Comparison of ENCODE assay signal across 11 cellular contexts in the genomic region with DNA sequence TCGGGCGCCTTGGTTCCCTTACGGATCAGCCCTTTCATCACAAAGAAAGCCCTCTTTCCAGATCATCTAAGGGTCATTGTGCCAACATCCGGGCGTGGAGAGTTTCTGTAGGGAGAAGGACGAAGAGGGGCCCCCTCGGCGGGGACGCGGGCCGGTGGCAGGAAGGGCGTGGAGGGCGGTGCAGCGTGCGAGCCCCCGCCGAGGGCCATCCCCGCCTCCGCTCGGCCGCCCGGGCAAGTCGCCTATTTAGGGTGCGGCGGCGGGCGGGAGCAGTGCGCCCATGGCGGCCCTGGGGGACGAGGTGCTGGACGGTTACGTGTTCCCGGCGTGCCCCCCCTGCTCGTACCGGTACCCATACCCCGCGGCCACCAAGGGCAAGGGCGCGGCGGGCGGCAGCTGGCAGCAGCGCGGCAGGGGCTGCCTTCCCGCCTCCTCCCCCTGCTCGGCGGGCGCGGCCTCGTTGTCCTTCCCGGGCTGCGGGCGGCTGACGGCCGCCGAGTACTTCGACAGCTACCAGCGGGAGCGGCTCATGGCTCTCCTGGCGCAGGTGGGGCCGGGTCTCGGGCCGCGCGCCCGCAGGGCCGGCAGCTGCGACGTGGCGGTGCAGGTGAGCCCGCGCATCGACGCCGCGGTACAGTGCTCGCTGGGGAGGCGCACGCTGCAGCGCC. TPM values are rescaled to one million over a fixed set of nuclear protein-coding genes. Genes with fewer than 3 reads are reported as not detected.
DNase-seq lines count a peak whose midpoint lies in the region; ATAC-seq and TF ChIP-seq lines count a peak whose summit lies in the region.
"Had no signal": no experiment of that assay in that cellular context is flagged by ENCODE, and none has a peak within 500 bp of the region (broad histone marks: within the 10 kb centered on the region; RNA-seq: fewer than 3 reads in every experiment).

A gene with protein sequence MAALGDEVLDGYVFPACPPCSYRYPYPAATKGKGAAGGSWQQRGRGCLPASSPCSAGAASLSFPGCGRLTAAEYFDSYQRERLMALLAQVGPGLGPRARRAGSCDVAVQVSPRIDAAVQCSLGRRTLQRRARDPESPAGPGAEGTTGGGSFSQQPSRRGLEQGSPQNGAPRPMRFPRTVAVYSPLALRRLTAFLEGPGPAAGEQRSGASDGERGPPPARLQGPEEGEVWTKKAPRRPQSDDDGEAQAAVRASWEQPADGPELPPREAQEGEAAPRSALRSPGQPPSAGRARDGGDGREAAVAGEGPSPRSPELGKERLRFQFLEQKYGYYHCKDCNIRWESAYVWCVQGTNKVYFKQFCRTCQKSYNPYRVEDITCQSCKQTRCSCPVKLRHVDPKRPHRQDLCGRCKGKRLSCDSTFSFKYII (plus strand): TSS at position 241 of the 668 bp plus-strand sequence. CDS start 40 bp downstream, at position 281.

- peak; percentile 23 for DNase-seq in activated T-cell treated with anti-CD3 and anti-CD28 coated beads, Interleukin-2, amount 50 U/mL, for 1 hour
- no peak for DNase-seq in activated T-cell treated with anti-CD3 and anti-CD28 coated beads for 4 hours
- DNase-seq in adipocyte (ENCODE audit: low read depth), result no peak
- no peak for DNase-seq in kidney epithelial cell (ENCODE audit: low read depth)
- no peak for DNase-seq in BE2C
- DNase-seq: stimulated activated CD4-positive, alpha-beta T cell treated with anti-CD3 and anti-CD28 coated beads, Interleukin-2, amount 100 ng/mL, for 48 hours had no signal

- peaks cover 3% of the 10 kb centered on the region for H3K4me1 ChIP-seq in adipocyte (ENCODE audit: control insufficient read depth, insufficient read depth, low read length)
- H3K4me1 ChIP-seq in thymus (ENCODE audit: control insufficient read depth, insufficient read depth, low read length), result peaks cover 9% of the 10 kb centered on the region
- peaks cover 6% of the 10 kb centered on the region for H3K4me1 ChIP-seq in BE2C

- H3K27ac ChIP-seq in thymus (ENCODE audit: low read depth), result no peak within 1 kb of the TSS
- H3K27ac ChIP-seq: KMS-11 had no signal

- H3K9me3 ChIP-seq in adipocyte (ENCODE audit: control insufficient read depth, low read length) (no peaks in the 10 kb centered on the region), thymus (ENCODE audit: control insufficient read depth) (peaks cover 1% of the 10 kb centered on the region), BE2C (no peaks in the 10 kb centered on the region)

- H3K27me3 ChIP-seq in adipocyte (replicated peaks; ENCODE audit: control insufficient read depth, insufficient read depth, low read length) (peaks cover 38% of the 10 kb centered on the region), kidney epithelial cell (ENCODE audit: control insufficient read depth, insufficient read depth, low read length) (peaks cover 29% of the 10 kb centered on the region), thymus (ENCODE audit: control insufficient read depth, insufficient read depth) (peaks cover 41% of the 10 kb centered on the region), BE2C (no peaks in the 10 kb centered on the region)

- 4% methylated on average over 80 of the region's 80 CpGs for WGBS in thymus

- TF ChIP-seq CTCF in kidney epithelial cell (IDR thresholded peaks at IDR 0.05; ENCODE audit: insufficient read depth, low read length, poor library complexity, severe bottlenecking) (no peak), BE2C (IDR thresholded peaks at IDR 0.05; ENCODE audit: low read depth, low read length) (no peak)

- H3K36me3 ChIP-seq in adipocyte (ENCODE audit: control insufficient read depth, insufficient read depth, low read length, severe bottlenecking) (no peaks in the 10 kb centered on the region), kidney epithelial cell (ENCODE audit: control insufficient read depth, insufficient read depth, low read length) (no peaks in the 10 kb centered on the region), thymus (ENCODE audit: control insufficient read depth, insufficient read depth) (no peaks in the 10 kb centered on the region), BE2C (peaks cover 89% of the 10 kb centered on the region)

- H3K4me3 ChIP-seq in adipocyte (ENCODE audit: low read length) (peak within 1 kb of the TSS; percentile 25), kidney epithelial cell (ENCODE audit: low read depth, low read length) (peak within 1 kb of the TSS; percentile 7), thymus (ENCODE audit: low read length) (peak within 1 kb of the TSS; percentile 37), BE2C (ENCODE audit: low read depth, low read length) (no peak within 1 kb of the TSS)

- ATAC-seq in GM19324 (IDR thresholded peaks at IDR 0.05; ENCODE audit: low FRiP score, unreplicated experiment) (no peak), GM21390 (IDR thresholded peaks at IDR 0.05; ENCODE audit: unreplicated experiment) (no peak)

- no peak within 1 kb of the TSS for H3K9ac ChIP-seq in adipocyte (ENCODE audit: low read length)
- H3K9ac ChIP-seq: KMS-11 had no signal

RNA-seq across cellular contexts. Expression of the gene that starts here (rescaled TPM):
- total RNA-seq in kidney epithelial cell, result not detected in 2 replicates
- polyA plus RNA-seq in thymus, result 0.02 TPM
- polyA plus RNA-seq in BE2C (2012; ENCODE audit: insufficient read depth, insufficient read length, low read depth), result 8.3 TPM
- polyA plus RNA-seq: adipose tissue had no signal
